19 cellular contexts compared by ENCODE assay signal in the genomic region with DNA sequence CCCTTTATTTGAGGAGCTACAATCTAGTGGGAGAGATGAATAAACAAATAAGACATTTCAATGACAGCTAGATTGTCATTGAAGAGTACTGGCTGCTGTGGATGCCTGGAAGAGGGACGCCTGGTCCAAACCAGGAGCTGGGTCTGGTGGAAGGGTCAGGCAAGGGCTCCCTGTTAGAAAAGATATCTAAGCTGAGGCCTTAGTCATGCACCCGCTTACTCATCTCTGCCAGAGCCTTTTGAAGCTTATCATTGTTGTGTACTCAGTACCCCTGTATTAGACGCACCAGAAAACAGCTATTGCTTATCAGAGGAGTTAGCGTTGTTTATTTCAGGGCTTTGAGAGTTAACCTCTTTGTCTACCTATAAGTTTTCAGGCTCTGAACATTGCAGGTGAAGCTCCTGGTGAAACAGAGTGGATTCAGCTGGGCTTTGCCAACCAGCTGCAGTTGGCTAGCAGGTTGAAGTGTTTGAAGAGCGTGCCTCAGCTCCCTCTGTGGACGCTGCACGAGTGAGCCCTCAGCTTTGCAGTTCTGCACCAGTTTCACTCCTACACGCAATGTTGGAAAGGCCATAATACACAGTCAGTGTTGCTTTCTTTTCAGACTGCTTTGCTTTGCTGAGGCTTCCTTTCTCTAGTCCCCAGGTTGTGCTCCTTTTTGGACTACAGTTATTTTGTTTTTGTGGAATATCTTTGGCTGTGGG. TPM values are rescaled to one million over a fixed set of nuclear protein-coding genes. Genes with fewer than 3 reads are reported as not detected.
DNase-seq lines count a peak whose midpoint lies in the region; ATAC-seq and TF ChIP-seq lines count a peak whose summit lies in the region.
"Had no signal": no experiment of that assay in that cellular context is flagged by ENCODE, and none has a peak within 500 bp of the region (broad histone marks: within the 10 kb centered on the region; RNA-seq: fewer than 3 reads in every experiment).

No MANE protein-coding gene starts in this region.

- no peaks in the 10 kb centered on the region for H3K9me3 Mint-ChIP-seq in WTC11
- H3K9me3 Mint-ChIP-seq: HFFc6 had no signal

- H2AK9ac ChIP-seq in IMR-90 (replicated peaks; ENCODE audit: low read depth, low read length, poor library complexity), result no peak overlapping the region

- H3K56ac ChIP-seq in IMR-90 (ENCODE audit: extremely low read depth, insufficient read depth, low read length), result no peak overlapping the region

- no peak overlapping the region for H3K9ac ChIP-seq in IMR-90 (ENCODE audit: low read depth, low read length)
- H3K9ac ChIP-seq: SK-N-SH had no signal

- WGBS in IMR-90 (ENCODE audit: extremely low coverage in 2 of 2, insufficient read length in 1 of 2), 2 experiments, result 67% methylated on average over 4 of the region's 8 CpGs; no CpG with 5 or more reads in 1 of the 2 experiments
- WGBS in hepatocyte (ENCODE audit: low lambda C conversion rate, missing lambda C conversion rate), result 46% methylated on average over 8 of the region's 8 CpGs

- no peak overlapping the region for H2BK120ac ChIP-seq in IMR-90 (ENCODE audit: low read depth, low read length)

- H3K9me3 ChIP-seq in IMR-90 (ENCODE audit: control insufficient read depth, insufficient read depth, low read length) (no peaks in the 10 kb centered on the region), RWPE2 (ENCODE audit: severe bottlenecking) (no peaks in the 10 kb centered on the region), hepatocyte (ENCODE audit: low read depth) (no peaks in the 10 kb centered on the region)
- H3K9me3 ChIP-seq: SK-N-SH had no signal

- H3K4me2 ChIP-seq in IMR-90 (ENCODE audit: low read depth, low read length) (no peak overlapping the region), hepatocyte (no peak overlapping the region)
- H3K4me2 ChIP-seq: PC-9, SK-N-SH had no signal

- H3K79me1 ChIP-seq in IMR-90 (ENCODE audit: low read depth in 1 of 2, low read length in 2 of 2), result no peaks in the 10 kb centered on the region

- H3K23ac ChIP-seq in IMR-90 (ENCODE audit: low read depth, low read length), result no peak overlapping the region

- H3K36me3 Mint-ChIP-seq in WTC11, result no peaks in the 10 kb centered on the region

- H4K91ac ChIP-seq in IMR-90 (ENCODE audit: insufficient read depth, low read depth, low read length), result no peak overlapping the region

- no peak overlapping the region for H3K14ac ChIP-seq in IMR-90 (replicated peaks; ENCODE audit: low read depth, low read length)

- no peak overlapping the region for H2AK5ac ChIP-seq in IMR-90 (ENCODE audit: low read depth, low read length)

- TF ChIP-seq POLR2A in IMR-90 (IDR thresholded peaks at IDR 0.05; ENCODE audit: low read depth, low read length), result no peak

- dilution Hi-C loops in IMR-90 (cut with HindIII; ENCODE audit: low sequenced_read_pairs, unreplicated experiment), result no loop called here

- TF ChIP-seq RAD21 in IMR-90 (IDR thresholded peaks at IDR 0.05; ENCODE audit: low read length), result no peak

- H3K27me3 ChIP-seq in IMR-90 (ENCODE audit: control insufficient read depth, insufficient read depth, low read length) (peaks cover 4% of the 10 kb centered on the region; the same call in 1 of the 2 replicates), RWPE2 (ENCODE audit: insufficient read depth, poor library complexity, severe bottlenecking) (no peaks in the 10 kb centered on the region), hepatocyte (no peaks in the 10 kb centered on the region)

- no peak overlapping the region for H3K18ac ChIP-seq in IMR-90 (ENCODE audit: low read depth, low read length)

- H4K8ac ChIP-seq in IMR-90 (ENCODE audit: low read depth in 2 of 2, low read length in 2 of 2), result no peak overlapping the region

- H4K20me1 ChIP-seq in IMR-90 (ENCODE audit: insufficient read depth, low read length), result no peaks in the 10 kb centered on the region
- H4K20me1 ChIP-seq in hepatocyte (ENCODE audit: insufficient read depth, poor library complexity, severe bottlenecking), result no peaks in the 10 kb centered on the region

- H3K9me1 ChIP-seq in IMR-90 (ENCODE audit: insufficient read depth, low read length), result no peaks in the 10 kb centered on the region

- peak; percentile 11; the same call in 1 of the 2 replicates for ATAC-seq in IMR-90 (ENCODE audit: low read depth)
- peak; percentile 32; the same call in 1 of the 3 replicates for ATAC-seq in RWPE2 (ENCODE audit: low read depth)
- no peak for ATAC-seq in GM21825 (IDR thresholded peaks at IDR 0.05; ENCODE audit: unreplicated experiment)
- ATAC-seq in WTC11, result no peak
- ATAC-seq: Right ventricle myocardium inferior had no signal

- no peak overlapping the region for H3K27ac ChIP-seq in IMR-90 (ENCODE audit: insufficient read depth, low read length)
- H3K27ac ChIP-seq in RWPE2 (ENCODE audit: poor library complexity, severe bottlenecking), result no peak overlapping the region
- H3K27ac ChIP-seq in hepatocyte, result peak overlapping the region; percentile 19
- H3K27ac ChIP-seq: PC-9 had no signal

- intact Hi-C loops in IMR-90 (cut with micrococcal nuclease), result no loop called here

- H3K79me2 ChIP-seq in hepatocyte, result no peaks in the 10 kb centered on the region

- H2BK5ac ChIP-seq in IMR-90 (ENCODE audit: low read depth, low read length, poor library complexity, severe bottlenecking), result no peak overlapping the region

- no TSS peak for BruUV-seq in IMR-90 (replicated peaks; lab: Mats Ljungman, UMichigan)

- no peak for TF ChIP-seq CTCF in IMR-90 (conservative IDR thresholded peaks at IDR 0.05; ENCODE audit: low read depth, low read length)
- no peak for TF ChIP-seq CTCF in RWPE2 (IDR thresholded peaks at IDR 0.05; ENCODE audit: poor library complexity, severe bottlenecking)
- no peak for TF ChIP-seq CTCF in hepatocyte (IDR thresholded peaks at IDR 0.05; ENCODE audit: poor library complexity)
- no peak for TF ChIP-seq CTCF in WTC11 (IDR thresholded peaks at IDR 0.05)

- H3K4me1 Mint-ChIP-seq in WTC11, result peaks cover 2% of the 10 kb centered on the region

- H3K4me3 ChIP-seq in IMR-90 (ENCODE audit: insufficient read depth, low read depth, low read length) (no peak overlapping the region), RWPE2 (ENCODE audit: severe bottlenecking) (no peak overlapping the region), hepatocyte (no peak overlapping the region)
- H3K4me3 ChIP-seq: PC-9 had no signal

- no peaks in the 10 kb centered on the region for H3K27me3 Mint-ChIP-seq in WTC11 (ENCODE audit: low read depth)

- no peak overlapping the region for H4K5ac ChIP-seq in IMR-90 (ENCODE audit: low read depth, low read length)

- H2BK15ac ChIP-seq in IMR-90 (ENCODE audit: low read depth, low read length), result no peak overlapping the region

- in situ Hi-C loops in IMR-90 (cut with MboI; ENCODE audit: low sequenced_read_pairs), result no loop called here

- H2AFZ ChIP-seq in IMR-90 (replicated peaks; ENCODE audit: low read length, poor library complexity) (no peak overlapping the region), hepatocyte (no peak overlapping the region)
- H2AFZ ChIP-seq: PC-9 had no signal

- H3K4ac ChIP-seq in IMR-90 (ENCODE audit: low read depth, low read length), result no peak overlapping the region

- POLR2A ChIA-PET in IMR-90 (lab: Charles Lee; ENCODE audit: unreplicated experiment), result no interaction called here
- POLR2A ChIA-PET in WTC11 (lab: Charles Lee), result no interaction called here

- DNase-seq in NCI-H2196 (lab: John Stamatoyannopoulos, UW; ENCODE audit: unreplicated experiment) (peak; percentile 4), NCI-H2196 treated with DMSO at 0.1 percent for 48 hours (lab: John Stamatoyannopoulos, UW; ENCODE audit: unreplicated experiment) (no peak), IMR-90 (no peak), RWPE2 (ENCODE audit: low spot score) (no peak), hepatocyte (ENCODE audit: low spot score) (no peak), RKO (ENCODE audit: low spot score) (no peak), WTC11 (ENCODE audit: low spot score) (no peak)
- DNase-seq: C1 segment of cervical spinal cord, HFFc6, Kasumi-1, MM.1S, NCI-H1105 treated with DMSO at 0.1 percent for 48 hours, NCI-H187 treated with DMSO at 0.1 percent for 48 hours, NCI-H2227 treated with DMSO at 0.1 percent for 48 hours, PC-9, SK-N-SH, T-helper 1 cell had no signal

- H3K4me1 ChIP-seq in IMR-90 (ENCODE audit: control insufficient read depth, insufficient read depth, low read length) (no peaks in the 10 kb centered on the region), RWPE2 (ENCODE audit: insufficient read depth, poor library complexity, severe bottlenecking) (no peaks in the 10 kb centered on the region), hepatocyte (ENCODE audit: insufficient read depth) (peaks cover 8% of the 10 kb centered on the region)

- no peak overlapping the region for H3K4me3 Mint-ChIP-seq in WTC11
- H3K4me3 Mint-ChIP-seq: HFFc6 had no signal

- H3K36me3 ChIP-seq in IMR-90 (ENCODE audit: control insufficient read depth, insufficient read depth, low read length), result no peaks in the 10 kb centered on the region
- no peaks in the 10 kb centered on the region for H3K36me3 ChIP-seq in RWPE2 (ENCODE audit: low read depth)
- H3K36me3 ChIP-seq in hepatocyte (replicated peaks; ENCODE audit: insufficient read depth, low read depth), result no peaks in the 10 kb centered on the region

- H3K27ac Mint-ChIP-seq in WTC11, result no peak overlapping the region
- H3K27ac Mint-ChIP-seq: HFFc6 had no signal

- H2BK20ac ChIP-seq in IMR-90 (ENCODE audit: low read depth, low read length), result no peak overlapping the region

- CTCF ChIA-PET in IMR-90 (lab: Yijun Ruan, JAX) (interaction anchor here (1.2 to 1.7 kb wide), 2 partner anchors 10 to 667 kb away, joined by 3 to 4 read pairs; no protein-coding TSS in a partner anchor), WTC11 (lab: Charles Lee) (interaction anchor here (0.9 to 2.1 kb wide), 6 partner anchors 10 to 667 kb away, joined by 3 to 23 read pairs (median 6); no protein-coding TSS in a partner anchor)

- no peaks in the 10 kb centered on the region for H3K9me2 ChIP-seq in hepatocyte (replicated peaks; ENCODE audit: insufficient read depth)
- H3K9me2 ChIP-seq: SK-N-SH had no signal

TF ChIP-seq in IMR-90, 13 proteins besides CTCF, POLR2A, EP300 and RAD21 (continues in another document):
- TF ChIP-seq MAFK (IDR thresholded peaks at IDR 0.05; ENCODE audit: low read depth, low read length), result no peak

TF ChIP-seq in WTC11, 78 proteins besides CTCF, POLR2A, EP300 and RAD21:
- TF ChIP-seq CREB1 (CRISPR knock-in tag; IDR thresholded peaks at IDR 0.05), result no peak

RNA-seq across cellular contexts. Expression of a gene that starts 5.6 kb away (rescaled TPM):
- total RNA-seq in IMR-90 (2012; rRNA removed), result not detected in 2 replicates
- polyA plus RNA-seq in IMR-90 (2012; rRNA removed), result not detected in 2 replicates
- polyA plus RNA-seq in IMR-90 (2012; cell fraction: cytosol; rRNA removed), result not detected in 2 replicates
- polyA plus RNA-seq in IMR-90 (2012; cell fraction: nucleus; rRNA removed; ENCODE audit: low replicate concordance), result not detected in 2 replicates
- 0.03 TPM in 1 of 2 replicates, not detected in the other for total RNA-seq in hepatocyte
- not detected in 2 replicates for polyA plus RNA-seq in hepatocyte
- not detected in 3 replicates for total RNA-seq in WTC11 (2021)
- total RNA-seq: HFFc6, PC-9, Right ventricle myocardium inferior had no signal
- polyA plus RNA-seq: SK-N-SH had no signal

Comparison
In these comparisons a context has a peak if more than half of its experiments do, and no peak if none do; other contexts are left out.
1. ATAC-seq: peak in IMR-90 (single experiment) and RWPE2 (single experiment); none in GM21825 (single experiment) and WTC11 (single experiment).